In the genomic region with DNA sequence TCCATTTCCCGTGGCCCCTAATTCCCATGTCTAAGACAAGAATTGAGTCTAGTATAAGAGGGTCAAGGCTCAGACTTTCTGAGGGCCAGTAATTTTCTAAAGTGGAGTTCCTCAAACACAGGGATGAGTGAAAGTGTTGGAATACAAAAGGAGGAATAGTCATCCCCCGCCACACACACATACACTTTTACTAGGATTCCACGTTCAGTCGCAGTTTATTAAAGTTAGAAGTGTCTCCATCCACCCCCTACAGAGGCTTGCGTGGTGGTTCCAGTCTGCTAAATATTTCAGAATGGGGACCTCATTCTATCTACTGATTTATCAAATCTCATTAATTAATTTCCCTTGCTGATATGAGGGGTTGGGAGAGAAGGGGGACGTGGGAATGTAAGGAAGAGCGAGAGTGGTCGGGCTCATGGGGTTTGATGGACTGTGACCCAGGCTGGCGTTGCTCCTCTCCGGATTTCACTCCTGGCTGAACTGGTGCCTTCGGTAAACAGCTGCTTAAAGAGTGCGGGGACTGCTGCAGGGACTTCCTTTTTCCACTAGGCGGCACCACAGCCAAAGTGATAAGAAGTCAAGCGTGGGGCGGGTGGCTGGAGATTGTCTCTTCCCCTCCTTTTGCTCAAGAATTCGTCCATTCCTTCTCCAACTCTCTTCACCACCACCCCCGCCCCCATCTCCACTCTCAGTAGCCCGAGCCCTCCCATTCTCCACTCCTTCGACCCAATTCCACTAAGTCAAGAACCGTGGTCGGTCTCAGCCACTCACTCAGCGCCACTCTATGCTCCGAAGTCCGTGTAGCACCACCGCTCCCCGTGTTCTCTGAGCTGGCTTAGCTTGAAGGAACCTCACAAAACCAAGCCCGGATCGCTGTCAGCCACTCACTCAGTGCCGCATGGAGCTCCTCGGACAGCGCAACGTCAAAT, we compare ENCODE assay signal across 9 cellular contexts. TPM values are rescaled to one million over a fixed set of nuclear protein-coding genes. Genes with fewer than 3 reads are reported as not detected.
DNase-seq lines count a peak whose midpoint lies in the region; ATAC-seq and TF ChIP-seq lines count a peak whose summit lies in the region.
"Had no signal": no experiment of that assay in that cellular context is flagged by ENCODE, and none has a peak within 500 bp of the region (broad histone marks: within the 10 kb centered on the region; RNA-seq: fewer than 3 reads in every experiment).

No MANE protein-coding gene starts in this region.

- H3K36me3 ChIP-seq in right atrium auricular region (no peaks in the 10 kb centered on the region), psoas muscle (ENCODE audit: insufficient read depth in 1 of 2, low read depth in 1 of 2) (no peaks in the 10 kb centered on the region)

- H3K27me3 ChIP-seq in right atrium auricular region = no peaks in the 10 kb centered on the region
- peaks cover 0 to 44% (median 13%) of the 10 kb centered on the region in 3 donors for H3K27me3 ChIP-seq in psoas muscle (ENCODE audit: insufficient read depth in 3 of 3, low read length in 2 of 3)

- H3K27ac Mint-ChIP-seq in T-cell = peak overlapping the region; percentile 63 to 77

- intact Hi-C loops in psoas muscle (cut with DNase I) = loop anchor here (1.0 to 5.0 kb wide), 3 partner anchors 28 to 69 kb away; no protein-coding TSS in a partner anchor

- peaks cover 26 to 47% of the 10 kb centered on the region in 2 donors for H3K27me3 Mint-ChIP-seq in T-cell

- POLR2A ChIA-PET in HEK293T (lab: Yijun Ruan, JAX) = interaction anchor here (0.6 to 2.6 kb wide), 11 partner anchors 9 to 110 kb away, joined by 3 to 22 read pairs (median 4); a partner anchor contains a TSS
- POLR2A ChIA-PET in T-cell (lab: Charles Lee) = no interaction called here

- H3K4me3 ChIP-seq in right atrium auricular region (peak overlapping the region; percentile 31 to 55), psoas muscle (peak overlapping the region; percentile 61)

- H3K9me3 ChIP-seq in right atrium auricular region = no peaks in the 10 kb centered on the region
- H3K9me3 ChIP-seq in psoas muscle = no peaks in the 10 kb centered on the region

- peak; percentile 51 for DNase-seq in DMS153 (lab: John Stamatoyannopoulos, UW)
- peak; percentile 86 for DNase-seq in HEK293T (ENCODE audit: extremely low spot score)
- DNase-seq in NCI-H1417 treated with DMSO at 0.1 percent for 48 hours (lab: John Stamatoyannopoulos, UW) = peak; percentile 6
- DNase-seq in T-cell = peak; percentile 63 to 86 (median 78)
- DNase-seq in amniotic stem cell (lab: John Stamatoyannopoulos, UW) = peak; percentile 54
- DNase-seq in right atrium auricular region (ENCODE audit: low spot score) = peak; percentile 93
- DNase-seq in psoas muscle = peak; percentile 84 to 90
- DNase-seq in ureter (ENCODE audit: low spot score) = peak; percentile 90

- peaks cover 0 to 34% of the 10 kb centered on the region in 2 donors for H3K4me1 ChIP-seq in right atrium auricular region
- peaks cover 24% of the 10 kb centered on the region for H3K4me1 ChIP-seq in psoas muscle

- CTCF ChIA-PET in HEK293T (lab: Yijun Ruan, JAX) (interaction anchor here (0.6 to 4.0 kb wide), 10 partner anchors 13 to 770 kb away, joined by 3 to 66 read pairs (median 4); no protein-coding TSS in a partner anchor), T-cell (lab: Charles Lee) (interaction anchor here (0.7 to 3.5 kb wide), 18 partner anchors 8 to 679 kb away, joined by 3 to 115 read pairs (median 4); no protein-coding TSS in a partner anchor)

- no peaks in the 10 kb centered on the region for H3K36me3 Mint-ChIP-seq in T-cell

- peak; percentile 72 to 93 for TF ChIP-seq CTCF in right atrium auricular region (IDR thresholded peaks at IDR 0.05)
- TF ChIP-seq CTCF in psoas muscle (IDR thresholded peaks at IDR 0.05) = peak; percentile 85

- H3K27ac ChIP-seq in right atrium auricular region (peak overlapping the region; percentile 61 to 68), psoas muscle (peak overlapping the region; percentile 71)

- ATAC-seq in T-cell (replicated peaks in 1 of 4) (peak; percentile 83 to 90 (median 86)), psoas muscle (peak; percentile 82 to 92 (median 88))

- no peaks in the 10 kb centered on the region for H3K9me3 Mint-ChIP-seq in T-cell

- 7 to 9% (median 8%) methylated on average over 32 of the region's 32 CpGs for WGBS in psoas muscle, 3 donors

- peak overlapping the region; percentile 82 to 86 (median 84) for H3K4me3 Mint-ChIP-seq in T-cell

- peaks cover 41 to 50% (median 43%) of the 10 kb centered on the region in 3 donors for H3K4me1 Mint-ChIP-seq in T-cell

TF ChIP-seq in HEK293T, 16 proteins besides CTCF, POLR2A, EP300 and RAD21:
- TF ChIP-seq CTBP1 (IDR thresholded peaks at IDR 0.05; ENCODE audit: borderline replicate concordance) = no peak
- TF ChIP-seq, protein P1, sequence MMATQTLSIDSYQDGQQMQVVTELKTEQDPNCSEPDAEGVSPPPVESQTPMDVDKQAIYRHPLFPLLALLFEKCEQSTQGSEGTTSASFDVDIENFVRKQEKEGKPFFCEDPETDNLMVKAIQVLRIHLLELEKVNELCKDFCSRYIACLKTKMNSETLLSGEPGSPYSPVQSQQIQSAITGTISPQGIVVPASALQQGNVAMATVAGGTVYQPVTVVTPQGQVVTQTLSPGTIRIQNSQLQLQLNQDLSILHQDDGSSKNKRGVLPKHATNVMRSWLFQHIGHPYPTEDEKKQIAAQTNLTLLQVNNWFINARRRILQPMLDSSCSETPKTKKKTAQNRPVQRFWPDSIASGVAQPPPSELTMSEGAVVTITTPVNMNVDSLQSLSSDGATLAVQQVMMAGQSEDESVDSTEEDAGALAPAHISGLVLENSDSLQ (IDR thresholded peaks at IDR 0.05) = no peak
- no peak for TF ChIP-seq LEF1 (IDR thresholded peaks at IDR 0.05; ENCODE audit: borderline replicate concordance)
- no peak for TF ChIP-seq ZNF384 (IDR thresholded peaks at IDR 0.05)
- no peak for TF ChIP-seq SP1 (IDR thresholded peaks at IDR 0.05)
- TF ChIP-seq TARDBP (IDR thresholded peaks at IDR 0.05) = no peak
- no peak for TF ChIP-seq FOXM1 (IDR thresholded peaks at IDR 0.05; ENCODE audit: borderline replicate concordance)
- no peak for TF ChIP-seq FOXK2 (IDR thresholded peaks at IDR 0.05)
- TF ChIP-seq L3MBTL2 (conservative IDR thresholded peaks at IDR 0.05) = no peak
- no peak for TF ChIP-seq HDGF (IDR thresholded peaks at IDR 0.05; ENCODE audit: borderline replicate concordance)
- TF ChIP-seq BHLHE40 (IDR thresholded peaks at IDR 0.05; ENCODE audit: borderline replicate concordance) = no peak
- no peak for TF ChIP-seq ARNT (IDR thresholded peaks at IDR 0.05)
- TF ChIP-seq ELF4 (IDR thresholded peaks at IDR 0.05) = no peak
TF ChIP-seq in HEK293T: peak in this region for 0.

RNA-seq across cellular contexts. Expression of a gene that starts 9.9 kb away (rescaled TPM):
- total RNA-seq in T-cell (under 1 TPM in 1 of 5 donors, not detected in 4; 0.44 TPM), right atrium auricular region (not detected), psoas muscle (not detected), ureter (0.78 TPM)
- under 1 TPM in 2 of 3 donors, not detected in 1; 0.01 to 0.15 TPM for polyA plus RNA-seq in psoas muscle

RNA-seq across cellular contexts. Expression of a gene that starts 27.4 kb away (rescaled TPM):
- total RNA-seq in T-cell (not detected), right atrium auricular region (1 to 10 TPM in 1 of 2 donors, under 1 TPM in 1; 0.26 to 1.1 TPM), psoas muscle (not detected), ureter (0.65 TPM)
- under 1 TPM in 1 of 3 donors, not detected in 2; 0.03 TPM for polyA plus RNA-seq in psoas muscle

RNA-seq across cellular contexts. Expression of a gene that starts 33.0 kb away (rescaled TPM):
- total RNA-seq in T-cell (not detected), right atrium auricular region (not detected), psoas muscle (not detected), ureter (not detected)
- polyA plus RNA-seq in psoas muscle = under 1 TPM in 1 of 3 donors, not detected in 2; 0.03 TPM
- total RNA-seq: urinary bladder had no signal
- polyA plus RNA-seq: urinary bladder had no signal

RNA-seq across cellular contexts. Expression of a gene that starts 36.0 kb away (rescaled TPM):
- total RNA-seq in T-cell = 10 to 100 TPM; 47.2 to 61.4 (median 55.6) TPM
- total RNA-seq in right atrium auricular region = 10 to 100 TPM; 48.2 to 55.7 TPM
- 10 to 100 TPM; 31.9 to 48.5 (median 37.8) TPM for total RNA-seq in psoas muscle
- 10 to 100 TPM; 59.4 to 81.2 (median 79.8) TPM for polyA plus RNA-seq in psoas muscle
- 76.0 TPM for total RNA-seq in ureter

RNA-seq across cellular contexts. Expression of a gene that starts 41.9 kb away (rescaled TPM):
- total RNA-seq in T-cell = 10 to 100 TPM; 28.7 to 43.5 (median 36.5) TPM
- 10 to 100 TPM; 16.2 to 23.1 TPM for total RNA-seq in right atrium auricular region
- total RNA-seq in psoas muscle = 10 to 100 TPM; 15.4 to 25.9 (median 20.2) TPM
- 10 to 100 TPM; 23.7 to 32.9 (median 32.4) TPM for polyA plus RNA-seq in psoas muscle
- total RNA-seq in ureter = 33.2 TPM

Comparison
In these comparisons a context has a peak if more than half of its experiments do, and no peak if none do; other contexts are left out.
1. Peak in every context shown above with its lines: DNase-seq, ATAC-seq, H3K4me3 ChIP-seq and H3K27ac ChIP-seq.
2. DNase-seq: peak in every context shown above with its lines; median percentile 93 in right atrium auricular region; 90 in ureter; 87 in psoas muscle; 86 in HEK293T; 78 in T-cell; 54 in amniotic stem cell; 51 in DMS153; 6 in NCI-H1417 treated with DMSO at 0.1 percent for 48 hours.